Comparison of ENCODE assay signal across 1 cellular context in the genomic region with DNA sequence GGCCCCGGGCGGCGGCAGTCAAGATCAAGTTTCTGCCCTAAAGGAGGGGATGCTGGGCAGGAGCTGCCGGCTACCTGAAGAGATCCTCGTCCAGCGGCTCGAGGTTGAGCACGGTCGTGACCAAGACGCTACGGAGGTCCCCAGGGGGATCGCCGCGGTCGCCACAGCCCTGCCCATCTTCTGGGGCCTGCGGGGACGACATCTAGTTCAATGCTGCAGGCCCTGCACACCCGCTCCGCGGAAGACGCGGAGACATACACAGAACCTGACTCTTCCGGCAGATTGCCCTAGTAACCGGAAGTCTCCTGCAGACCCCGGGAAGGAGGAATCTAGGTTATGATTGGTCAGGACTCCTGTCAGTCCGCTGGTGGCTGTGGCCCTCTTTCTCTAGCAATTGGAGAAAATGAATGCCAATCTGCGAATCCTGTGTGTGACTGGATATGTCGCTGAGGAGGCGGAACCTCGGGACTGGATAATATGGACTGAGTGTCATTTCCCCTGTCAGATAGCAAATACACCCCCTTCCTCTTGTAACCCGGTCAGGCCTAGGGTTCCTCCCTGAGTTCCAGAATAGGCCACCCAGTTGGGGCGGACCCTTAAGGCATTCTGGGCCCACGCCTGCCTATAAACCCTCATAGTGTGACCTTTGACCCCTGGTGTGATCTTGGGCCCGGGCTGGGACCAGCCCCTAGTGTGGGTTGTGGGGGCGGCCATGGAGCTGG.
TF ChIP-seq lines count a peak whose summit lies in the region.

Gene ACOT8 (minus strand): TSS at position 279 of the 722 bp plus-strand sequence. CDS start 77 bp downstream, at position 202.
Gene ZSWIM3 (plus strand): TSS at position 501 of the 722 bp plus-strand sequence. CDS start 212 bp downstream, at position 713.

TF ChIP-seq in H1, 55 proteins besides CTCF, POLR2A, EP300 and RAD21:
- TF ChIP-seq, protein P1, sequence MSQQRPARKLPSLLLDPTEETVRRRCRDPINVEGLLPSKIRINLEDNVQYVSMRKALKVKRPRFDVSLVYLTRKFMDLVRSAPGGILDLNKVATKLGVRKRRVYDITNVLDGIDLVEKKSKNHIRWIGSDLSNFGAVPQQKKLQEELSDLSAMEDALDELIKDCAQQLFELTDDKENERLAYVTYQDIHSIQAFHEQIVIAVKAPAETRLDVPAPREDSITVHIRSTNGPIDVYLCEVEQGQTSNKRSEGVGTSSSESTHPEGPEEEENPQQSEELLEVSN (IDR thresholded peaks at IDR 0.05), result no peak
- peak; percentile 100 for TF ChIP-seq SP1 (IDR thresholded peaks at IDR 0.05; ENCODE audit: low read depth, low read length)
- TF ChIP-seq SIRT6 (IDR thresholded peaks at IDR 0.05; ENCODE audit: low read length), result no peak
- TF ChIP-seq CTBP2 (IDR thresholded peaks at IDR 0.05; ENCODE audit: borderline replicate concordance, insufficient read depth, insufficient read length, low read length), result no peak
- no peak for TF ChIP-seq BACH1 (IDR thresholded peaks at IDR 0.05; ENCODE audit: low read length)
- no peak for TF ChIP-seq POLR2AphosphoS5 (IDR thresholded peaks at IDR 0.05; ENCODE audit: low read depth, low read length)
- no peak for TF ChIP-seq CBX5 (IDR thresholded peaks at IDR 0.05; ENCODE audit: low read depth, low read length)
- no peak for TF ChIP-seq MAFK (IDR thresholded peaks at IDR 0.05; ENCODE audit: low read depth, low read length)
- no peak for TF ChIP-seq JUN (IDR thresholded peaks at IDR 0.05; ENCODE audit: low read depth, low read length)
- no peak for TF ChIP-seq EGR1 (IDR thresholded peaks at IDR 0.05; ENCODE audit: borderline replicate concordance, low read depth, low read length)
- no peak for TF ChIP-seq ASH2L (IDR thresholded peaks at IDR 0.05; ENCODE audit: low read length)
- no peak for TF ChIP-seq RFX5 (IDR thresholded peaks at IDR 0.05; ENCODE audit: borderline replicate concordance, low read depth, low read length)
- no peak for TF ChIP-seq JUND (IDR thresholded peaks at IDR 0.05; ENCODE audit: low read length)
- peak in 1 of 2 experiments; percentile 40; a peak in 1 of 4 replicates for TF ChIP-seq HDAC2 (IDR thresholded peaks at IDR 0.05; ENCODE audit: borderline replicate concordance in 1 of 2, low read depth in 2 of 2, low read length in 2 of 2)
- TF ChIP-seq BCL11A (IDR thresholded peaks at IDR 0.05; ENCODE audit: low read depth in 2 of 2, low read length in 2 of 2), result no peak
- no peak for TF ChIP-seq POU5F1 (IDR thresholded peaks at IDR 0.05; ENCODE audit: low read depth, low read length)
- no peak for TF ChIP-seq YY1 (IDR thresholded peaks at IDR 0.05; ENCODE audit: low read depth, low read length)
- no peak for TF ChIP-seq USF2 (IDR thresholded peaks at IDR 0.05; ENCODE audit: low read length)
- peak; percentile 99 for TF ChIP-seq SP2 (IDR thresholded peaks at IDR 0.05; ENCODE audit: low read length)
- no peak for TF ChIP-seq SRF (IDR thresholded peaks at IDR 0.05; ENCODE audit: low read depth, low read length)
- TF ChIP-seq RBBP5 (IDR thresholded peaks at IDR 0.05; ENCODE audit: borderline replicate concordance, low read depth, low read length), result 0 out of 2 replicates have a peak, but pooled peaks have one; percentile 54
- TF ChIP-seq EZH2 (IDR thresholded peaks at IDR 0.05; ENCODE audit: low read depth, low read length, severe bottlenecking), result no peak
- TF ChIP-seq, protein P2, sequence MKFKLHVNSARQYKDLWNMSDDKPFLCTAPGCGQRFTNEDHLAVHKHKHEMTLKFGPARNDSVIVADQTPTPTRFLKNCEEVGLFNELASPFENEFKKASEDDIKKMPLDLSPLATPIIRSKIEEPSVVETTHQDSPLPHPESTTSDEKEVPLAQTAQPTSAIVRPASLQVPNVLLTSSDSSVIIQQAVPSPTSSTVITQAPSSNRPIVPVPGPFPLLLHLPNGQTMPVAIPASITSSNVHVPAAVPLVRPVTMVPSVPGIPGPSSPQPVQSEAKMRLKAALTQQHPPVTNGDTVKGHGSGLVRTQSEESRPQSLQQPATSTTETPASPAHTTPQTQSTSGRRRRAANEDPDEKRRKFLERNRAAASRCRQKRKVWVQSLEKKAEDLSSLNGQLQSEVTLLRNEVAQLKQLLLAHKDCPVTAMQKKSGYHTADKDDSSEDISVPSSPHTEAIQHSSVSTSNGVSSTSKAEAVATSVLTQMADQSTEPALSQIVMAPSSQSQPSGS (IDR thresholded peaks at IDR 0.05; ENCODE audit: low read length), result no peak
- TF ChIP-seq SIN3A (conservative IDR thresholded peaks at IDR 0.05 in 1 of 2, IDR thresholded peaks at IDR 0.05 in 1 of 2; ENCODE audit: low read depth in 1 of 2, low read length in 2 of 2), result peak; percentile 66 to 77; a peak in 3 of 4 replicates
- no peak for TF ChIP-seq RXRA (IDR thresholded peaks at IDR 0.05; ENCODE audit: insufficient read depth, low read depth, low read length)
- TF ChIP-seq SIX5 (IDR thresholded peaks at IDR 0.05; ENCODE audit: low read depth, low read length), result no peak
- peak; percentile 98 for TF ChIP-seq CHD2 (IDR thresholded peaks at IDR 0.05; ENCODE audit: low read length)
- no peak for TF ChIP-seq BRCA1 (IDR thresholded peaks at IDR 0.05; ENCODE audit: low read depth, low read length)
- TF ChIP-seq TAF7 (optimal IDR thresholded peaks at IDR 0.05; ENCODE audit: borderline replicate concordance, low read depth, low read length), result no peak
- no peak for TF ChIP-seq TCF12 (IDR thresholded peaks at IDR 0.05; ENCODE audit: low read depth, low read length)
- TF ChIP-seq CHD1 (IDR thresholded peaks at IDR 0.05; ENCODE audit: low read depth, low read length), result no peak
- peak; percentile 89 for TF ChIP-seq TBP (IDR thresholded peaks at IDR 0.05; ENCODE audit: low read depth, low read length)
- TF ChIP-seq HDAC6 (IDR thresholded peaks at IDR 0.05; ENCODE audit: low read depth, low read length), result no peak
- TF ChIP-seq, protein P3, sequence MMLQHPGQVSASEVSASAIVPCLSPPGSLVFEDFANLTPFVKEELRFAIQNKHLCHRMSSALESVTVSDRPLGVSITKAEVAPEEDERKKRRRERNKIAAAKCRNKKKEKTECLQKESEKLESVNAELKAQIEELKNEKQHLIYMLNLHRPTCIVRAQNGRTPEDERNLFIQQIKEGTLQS (IDR thresholded peaks at IDR 0.05; ENCODE audit: insufficient read depth, low read depth, low read length), result no peak
- TF ChIP-seq CEBPB (IDR thresholded peaks at IDR 0.05; ENCODE audit: low read depth, low read length), result no peak
- TF ChIP-seq CHD7 (IDR thresholded peaks at IDR 0.05; ENCODE audit: insufficient replicate concordance, low read length), result no peak
- TF ChIP-seq MAX (IDR thresholded peaks at IDR 0.05), result no peak
- peak; percentile 98 for TF ChIP-seq GABPA (IDR thresholded peaks at IDR 0.05; ENCODE audit: borderline replicate concordance, insufficient read depth, low read length)
- TF ChIP-seq FOSL1 (IDR thresholded peaks at IDR 0.05; ENCODE audit: insufficient read depth, low read depth, low read length), result no peak
- TF ChIP-seq KDM4A (IDR thresholded peaks at IDR 0.05; ENCODE audit: low read depth, low read length, severe bottlenecking), result no peak
- no peak for TF ChIP-seq CBX8 (IDR thresholded peaks at IDR 0.05; ENCODE audit: borderline replicate concordance, low read depth, low read length)
- TF ChIP-seq CREB1 (IDR thresholded peaks at IDR 0.05), result peak; percentile 55
- TF ChIP-seq GTF2F1 (IDR thresholded peaks at IDR 0.05; ENCODE audit: borderline replicate concordance, low read depth, low read length), result no peak
- peak; percentile 57 for TF ChIP-seq SAP30 (IDR thresholded peaks at IDR 0.05; ENCODE audit: insufficient read depth, insufficient replicate concordance, low read length)
- TF ChIP-seq RNF2 (IDR thresholded peaks at IDR 0.05; ENCODE audit: borderline replicate concordance, low read depth, low read length, missing control alignments, poor library complexity, severe bottlenecking), result no peak
- TF ChIP-seq PHF8 (conservative IDR thresholded peaks at IDR 0.05; ENCODE audit: low read depth, low read length), result peak; percentile 54; the same call in 1 of the 2 replicates
- TF ChIP-seq ZNF274 (IDR thresholded peaks at IDR 0.05; ENCODE audit: borderline replicate concordance, extremely low read depth, low read length), result no peak
- no peak for TF ChIP-seq KDM5A (IDR thresholded peaks at IDR 0.05; ENCODE audit: low read length)
- TF ChIP-seq SUZ12 (IDR thresholded peaks at IDR 0.05; ENCODE audit: low read length), result no peak
- TF ChIP-seq NRF1 (IDR thresholded peaks at IDR 0.05; ENCODE audit: low read depth, low read length), result no peak
- peak; percentile 7 for TF ChIP-seq NANOG (IDR thresholded peaks at IDR 0.05; ENCODE audit: insufficient read depth, low read depth, low read length, poor library complexity, severe bottlenecking)
- peak; percentile 79 for TF ChIP-seq TAF1 (IDR thresholded peaks at IDR 0.05; ENCODE audit: low read depth, low read length)
- no peak for TF ChIP-seq KDM1A (IDR thresholded peaks at IDR 0.05; ENCODE audit: borderline replicate concordance, low read length)
- TF ChIP-seq TEAD4 (IDR thresholded peaks at IDR 0.05; ENCODE audit: low read depth, low read length), result no peak
- peak; percentile 79; the same call in 1 of the 2 replicates for TF ChIP-seq SP4 (IDR thresholded peaks at IDR 0.05; ENCODE audit: low read length)
